8 cellular contexts compared by ENCODE assay signal in the genomic region with DNA sequence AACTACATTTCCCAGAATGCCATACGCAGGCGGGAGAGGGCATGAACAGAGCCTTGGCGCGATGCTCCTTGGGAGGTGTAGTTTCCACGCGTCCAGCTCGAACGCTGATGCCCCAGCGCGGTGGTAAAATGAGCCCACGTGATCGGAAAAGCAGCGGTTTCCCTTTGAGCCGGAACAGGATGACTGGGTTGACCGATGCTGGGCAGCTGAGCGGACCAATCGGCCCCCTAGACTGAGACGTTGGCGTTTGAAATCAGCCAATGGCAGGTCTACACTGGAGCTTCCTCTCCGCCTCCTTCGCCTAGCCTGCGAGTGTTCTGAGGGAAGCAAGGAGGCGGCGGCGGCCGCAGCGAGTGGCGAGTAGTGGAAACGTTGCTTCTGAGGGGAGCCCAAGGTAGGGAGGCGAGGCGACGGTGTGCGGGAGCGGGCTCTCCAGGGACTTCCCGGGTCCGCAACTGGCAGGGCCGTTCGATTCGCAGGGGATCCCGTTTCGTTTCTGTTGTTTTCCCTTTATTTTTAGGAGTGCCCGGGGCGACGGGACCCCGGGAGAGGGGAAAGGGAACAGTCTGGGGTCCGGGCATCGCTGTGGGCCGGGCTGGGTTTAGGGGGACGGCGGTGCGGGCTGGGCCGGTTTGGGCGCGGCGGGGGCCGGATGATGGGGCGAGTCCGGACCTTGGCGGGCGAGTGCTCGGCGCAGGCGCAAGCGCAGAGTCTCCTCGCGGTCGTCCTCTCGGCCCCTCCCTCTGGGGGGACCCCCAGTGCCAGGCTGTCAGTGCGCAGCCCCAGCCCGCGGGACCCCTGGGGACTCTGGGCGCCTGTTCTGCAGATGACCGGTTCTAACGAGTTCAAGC. TPM values are rescaled to one million over a fixed set of nuclear protein-coding genes. Genes with fewer than 3 reads are reported as not detected.
A peak's percentile ranks its signal among the peaks of the same experiment; 100 is the strongest.
DNase-seq lines count a peak whose midpoint lies in the region; ATAC-seq and TF ChIP-seq lines count a peak whose summit lies in the region.

A gene with protein sequence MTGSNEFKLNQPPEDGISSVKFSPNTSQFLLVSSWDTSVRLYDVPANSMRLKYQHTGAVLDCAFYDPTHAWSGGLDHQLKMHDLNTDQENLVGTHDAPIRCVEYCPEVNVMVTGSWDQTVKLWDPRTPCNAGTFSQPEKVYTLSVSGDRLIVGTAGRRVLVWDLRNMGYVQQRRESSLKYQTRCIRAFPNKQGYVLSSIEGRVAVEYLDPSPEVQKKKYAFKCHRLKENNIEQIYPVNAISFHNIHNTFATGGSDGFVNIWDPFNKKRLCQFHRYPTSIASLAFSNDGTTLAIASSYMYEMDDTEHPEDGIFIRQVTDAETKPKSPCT (plus strand): TSS at position 311 of the 851 bp plus-strand sequence. CDS start 516 bp downstream, at position 827.

- peak within 1 kb of the TSS; percentile 82 to 100 (median 98) for H3K27ac Mint-ChIP-seq in CD8-positive, alpha-beta memory T cell

- peak within 1 kb of the TSS; percentile 82 for H3K4me3 ChIP-seq in CD8-positive, alpha-beta memory T cell (ENCODE audit: low read length)
- H3K4me3 ChIP-seq in lung, result peak within 1 kb of the TSS; percentile 91

- no peaks in the 10 kb centered on the region for H3K9me3 Mint-ChIP-seq in CD8-positive, alpha-beta memory T cell

- CTCF ChIA-PET in CD8-positive, alpha-beta memory T cell (lab: Charles Lee), result interaction anchor here (0.9 to 1.5 kb wide), 9 partner anchors 9 to 176 kb away, joined by 3 to 6 read pairs (median 4); a partner anchor contains a TSS

- peaks cover 65 to 76% (median 76%) of the 10 kb centered on the region in 3 donors for H3K4me1 Mint-ChIP-seq in CD8-positive, alpha-beta memory T cell

- peak within 1 kb of the TSS; percentile 88 for H3K27ac ChIP-seq in CD8-positive, alpha-beta memory T cell (ENCODE audit: low read depth, low read length)
- peak within 1 kb of the TSS; percentile 84 to 92 for H3K27ac ChIP-seq in lung (ENCODE audit: low read depth in 1 of 2, low read length in 1 of 2)

- H3K36me3 Mint-ChIP-seq in CD8-positive, alpha-beta memory T cell, result peaks cover 9 to 44% (median 16%) of the 10 kb centered on the region in 3 donors

- peak within 1 kb of the TSS; percentile 94 to 100 (median 99) for H3K4me3 Mint-ChIP-seq in CD8-positive, alpha-beta memory T cell

- peaks cover 25% of the 10 kb centered on the region for H3K27me3 ChIP-seq in CD8-positive, alpha-beta memory T cell (ENCODE audit: insufficient read depth, low read length, poor library complexity, severe bottlenecking)
- peaks cover 5% of the 10 kb centered on the region for H3K27me3 ChIP-seq in lung (ENCODE audit: control insufficient read depth, insufficient read depth)

- 0% methylated on average over 68 to 74 of the region's 74 CpGs for WGBS in lung, 2 donors

- peak; percentile 89 to 96 (median 93) for DNase-seq in CD8-positive, alpha-beta memory T cell
- peak; percentile 98 for DNase-seq in HS-5 (ENCODE audit: low read depth)
- DNase-seq in NK-92 treated with Interleukin-12 subunit alpha and Interleukin-12 subunit beta, amount 100 ng/mL, for 24 hours (lab: John Stamatoyannopoulos, UW), result peak; percentile 95
- peak; percentile 92 for DNase-seq in activated CD8-positive, alpha-beta memory T cell treated with anti-CD3 and anti-CD28 coated beads for 24 hours
- peak; percentile 83 for DNase-seq in effector CD8-positive, alpha-beta T cell (lab: John Stamatoyannopoulos, UW)
- peak; percentile 99 for DNase-seq in lung (ENCODE audit: low spot score)
- DNase-seq in stimulated activated CD4-positive, alpha-beta T cell treated with anti-CD3 and anti-CD28 coated beads, TNF-alpha, amount 100 ng/mL, for 4 hours (ENCODE audit: low read depth in 3 of 3), result peak; percentile 77 to 93 (median 90)

- no peaks in the 10 kb centered on the region for H3K9me3 ChIP-seq in CD8-positive, alpha-beta memory T cell (ENCODE audit: low read length)
- H3K9me3 ChIP-seq in lung (ENCODE audit: control insufficient read depth in 2 of 2, insufficient read depth in 1 of 2, low read length in 1 of 2), result no peaks in the 10 kb centered on the region

- H3K36me3 ChIP-seq in CD8-positive, alpha-beta memory T cell (ENCODE audit: insufficient read depth, low read length), result peaks cover 10% of the 10 kb centered on the region
- H3K36me3 ChIP-seq in lung (ENCODE audit: control insufficient read depth in 2 of 2, insufficient read depth in 2 of 2, low read length in 2 of 2), result peaks cover 3 to 9% of the 10 kb centered on the region in 2 donors

- H3K4me1 ChIP-seq in CD8-positive, alpha-beta memory T cell (ENCODE audit: insufficient read depth, low read length), result peaks cover 73% of the 10 kb centered on the region
- H3K4me1 ChIP-seq in lung (ENCODE audit: control insufficient read depth in 2 of 2, insufficient read depth in 2 of 2, low read length in 2 of 2), result peaks cover 8 to 13% of the 10 kb centered on the region in 2 donors

- no peak for TF ChIP-seq CTCF in lung (IDR thresholded peaks at IDR 0.05; ENCODE audit: control extremely low read depth, extremely low read depth)

- ATAC-seq in GM19468 (IDR thresholded peaks at IDR 0.05; ENCODE audit: extremely low read depth, unreplicated experiment) (peak; percentile 89), lung (ENCODE audit: insufficient read depth, low FRiP score) (peak; percentile 99)

- peaks cover 12 to 25% of the 10 kb centered on the region in 2 donors for H3K27me3 Mint-ChIP-seq in CD8-positive, alpha-beta memory T cell

- POLR2A ChIA-PET in CD8-positive, alpha-beta memory T cell (lab: Charles Lee), result interaction anchor here (0.6 to 1.6 kb wide), 7 partner anchors 15 to 817 kb away, joined by 3 to 7 read pairs (median 3); a partner anchor contains a TSS

RNA-seq across cellular contexts. Expression of the gene that starts here (rescaled TPM):
- total RNA-seq in CD8-positive, alpha-beta memory T cell, result 100 to 1,000 TPM; 254 to 255 TPM
- polyA plus RNA-seq in CD8-positive, alpha-beta memory T cell, result 231 TPM
- total RNA-seq in lung, result 100 to 1,000 TPM in 1 of 2 donors, 10 to 100 TPM in 1; 56.6 to 114 TPM
- polyA plus RNA-seq in lung, result 10 to 100 TPM; 35.4 to 71.6 TPM

Comparison
In these comparisons a context has a peak if more than half of its experiments do, and no peak if none do; other contexts are left out.
1. Peak in every context shown above with its lines: DNase-seq, ATAC-seq, H3K4me3 ChIP-seq and H3K27ac ChIP-seq.